In genomic region chr6:166007349-166008263, GRCh38 we compare ENCODE assay signal across 10 cellular contexts.
DNase-seq lines count a peak whose midpoint lies in the region; ATAC-seq, FAIRE-seq and TF ChIP-seq lines count a peak whose summit lies in the region.
"Had no signal": no experiment of that assay in that cellular context is flagged by ENCODE, and none has a peak within 500 bp of the region (broad histone marks: within the 10 kb centered on the region; RNA-seq: fewer than 3 reads in every experiment).

No MANE protein-coding gene starts in this region.

- intact Hi-C loops in kidney (cut with DNase I) (no loop called here), stomach (cut with DNase I; ENCODE audit: low total_unique reads) (no loop called here), natural killer cell (cut with micrococcal nuclease) (no loop called here)
- intact Hi-C loops in activated T-helper 1 cell treated with anti-CD3 and anti-CD28 coated beads, Interleukin-12 subunit alpha, Interleukin-12 subunit beta, Interleukin-2, Interleukin-4 antibody, amounts not matched to agents 30 ng/mL and 10 ng/mL and 1 ng/mL, durations not matched to agents 14 hours and 24 hours and 36 hours (cut with micrococcal nuclease) = loop anchor here (5.0 kb wide), 1 partner anchor 160 kb away; the partner anchor contains the start of gene TBXT

- 7 to 13% (median 10%) methylated on average over 17 to 18 of the region's 18 CpGs for WGBS in stomach, 5 donors

- H3K4me1 ChIP-seq in kidney (ENCODE audit: control insufficient read depth in 1 of 2, insufficient read depth in 1 of 2, low read depth in 1 of 2, low read length in 2 of 2) (peaks cover 10 to 11% of the 10 kb centered on the region in 2 donors), stomach (peaks cover 32 to 51% (median 45%) of the 10 kb centered on the region in 4 donors)
- H3K4me1 ChIP-seq: parathyroid adenoma had no signal

- H3K27ac ChIP-seq in kidney (ENCODE audit: low read depth in 2 of 2, low read length in 2 of 2) = no peak overlapping the region
- H3K27ac ChIP-seq in stomach = peak overlapping the region in 2 of 5 donors; percentile 81 to 89
- H3K27ac ChIP-seq: parathyroid adenoma had no signal

- H3K36me3 ChIP-seq in kidney (ENCODE audit: control insufficient read depth in 1 of 2, insufficient read depth in 2 of 2, low read length in 2 of 2) (no peaks in the 10 kb centered on the region), stomach (no peaks in the 10 kb centered on the region)

- no peak overlapping the region for H3K4me3 Mint-ChIP-seq in activated T-cell treated with anti-CD3 and anti-CD28 coated beads, Interleukin-2, amount 50 U/mL, for 24 hours
- H3K4me3 Mint-ChIP-seq in natural killer cell = no peak overlapping the region
- H3K4me3 Mint-ChIP-seq in activated T-helper 1 cell treated with anti-CD3 and anti-CD28 coated beads, Interleukin-12 subunit alpha, Interleukin-12 subunit beta, Interleukin-2, Interleukin-4 antibody, amounts not matched to agents 30 ng/mL and 10 ng/mL and 1 ng/mL, durations not matched to agents 14 hours and 24 hours and 36 hours = no peak overlapping the region

- ATAC-seq in natural killer cell = no peak

- POLR2A ChIA-PET in HEK293T (lab: Yijun Ruan, JAX) = interaction anchor here (0.6 to 1.9 kb wide), 4 partner anchors 20 to 23 kb away, joined by 3 to 12 read pairs (median 3); no protein-coding TSS in a partner anchor

- in situ Hi-C loops in astrocyte of the spinal cord (cut with HindIII; ENCODE audit: low sequenced_read_pairs) = no loop called here

- no peaks in the 10 kb centered on the region for H3K9me3 Mint-ChIP-seq in activated T-cell treated with anti-CD3 and anti-CD28 coated beads, Interleukin-2, amount 50 U/mL, for 24 hours
- H3K9me3 Mint-ChIP-seq in natural killer cell = no peaks in the 10 kb centered on the region
- H3K9me3 Mint-ChIP-seq in activated T-helper 1 cell treated with anti-CD3 and anti-CD28 coated beads, Interleukin-12 subunit alpha, Interleukin-12 subunit beta, Interleukin-2, Interleukin-4 antibody, amounts not matched to agents 30 ng/mL and 10 ng/mL and 1 ng/mL, durations not matched to agents 14 hours and 24 hours and 36 hours = no peaks in the 10 kb centered on the region

- TF ChIP-seq CTCF in astrocyte of the spinal cord (IDR thresholded peaks at IDR 0.05; ENCODE audit: low read depth, low read length) = no peak
- no peak for TF ChIP-seq CTCF in kidney (IDR thresholded peaks at IDR 0.05; ENCODE audit: borderline replicate concordance, extremely low read depth, insufficient read depth)
- no peak for TF ChIP-seq CTCF in stomach (IDR thresholded peaks at IDR 0.05)
- no peak for TF ChIP-seq CTCF in natural killer cell (IDR thresholded peaks at IDR 0.05)

- no peak for TF ChIP-seq POLR2A in stomach (IDR thresholded peaks at IDR 0.05)

- peaks cover 6 to 75% (median 48%) of the 10 kb centered on the region in 3 donors for H3K27me3 ChIP-seq in stomach

- DNase-seq in HEK293T (ENCODE audit: extremely low spot score) (no peak), astrocyte of the spinal cord (ENCODE audit: low read depth, low spot score) (peak; percentile 83), kidney (peak; percentile 88), stomach (peak; percentile 67), natural killer cell (no peak)
- no peak for DNase-seq in activated T-cell treated with anti-CD3 and anti-CD28 coated beads, Interleukin-2, amount 50 U/mL, for 24 hours
- no peak for DNase-seq in activated T-helper 1 cell treated with anti-CD3 and anti-CD28 coated beads, Interleukin-12 subunit alpha, Interleukin-12 subunit beta, Interleukin-2, Interleukin-4 antibody, amounts not matched to agents 30 ng/mL and 10 ng/mL and 1 ng/mL, durations not matched to agents 14 hours and 24 hours and 36 hours (ENCODE audit: low spot score)
- DNase-seq: activated CD8-positive, alpha-beta memory T cell treated with anti-CD3 and anti-CD28 coated beads, Interleukin-2, amount 50 U/mL, for 4 hours; KBM-7 had no signal

- no peak for TF ChIP-seq EP300 in stomach (IDR thresholded peaks at IDR 0.05)

- FAIRE-seq in kidney (lab: Jason Lieb, UNC) = no peak

- H3K27ac Mint-ChIP-seq in activated T-cell treated with anti-CD3 and anti-CD28 coated beads, Interleukin-2, amount 50 U/mL, for 24 hours = no peak overlapping the region
- no peak overlapping the region for H3K27ac Mint-ChIP-seq in natural killer cell
- H3K27ac Mint-ChIP-seq in activated T-helper 1 cell treated with anti-CD3 and anti-CD28 coated beads, Interleukin-12 subunit alpha, Interleukin-12 subunit beta, Interleukin-2, Interleukin-4 antibody, amounts not matched to agents 30 ng/mL and 10 ng/mL and 1 ng/mL, durations not matched to agents 14 hours and 24 hours and 36 hours = no peak overlapping the region

- CTCF ChIA-PET in HEK293T (lab: Yijun Ruan, JAX) = interaction anchor here (0.7 kb wide), 1 partner anchor 25 kb away, joined by 3 read pairs; no protein-coding TSS in a partner anchor

- H3K27me3 Mint-ChIP-seq in activated T-cell treated with anti-CD3 and anti-CD28 coated beads, Interleukin-2, amount 50 U/mL, for 24 hours = peaks cover 79% of the 10 kb centered on the region
- H3K27me3 Mint-ChIP-seq in natural killer cell (ENCODE audit: low read depth in 2 of 2) = peaks cover 54 to 69% of the 10 kb centered on the region in 2 donors
- H3K27me3 Mint-ChIP-seq in activated T-helper 1 cell treated with anti-CD3 and anti-CD28 coated beads, Interleukin-12 subunit alpha, Interleukin-12 subunit beta, Interleukin-2, Interleukin-4 antibody, amounts not matched to agents 30 ng/mL and 10 ng/mL and 1 ng/mL, durations not matched to agents 14 hours and 24 hours and 36 hours (ENCODE audit: insufficient read depth) = peaks cover 50% of the 10 kb centered on the region

- H3K9me3 ChIP-seq in kidney (ENCODE audit: control insufficient read depth in 1 of 2, low read length in 2 of 2) (no peaks in the 10 kb centered on the region), stomach (no peaks in the 10 kb centered on the region)

- H3K36me3 Mint-ChIP-seq in activated T-cell treated with anti-CD3 and anti-CD28 coated beads, Interleukin-2, amount 50 U/mL, for 24 hours (ENCODE audit: low read depth) = no peaks in the 10 kb centered on the region
- no peaks in the 10 kb centered on the region for H3K36me3 Mint-ChIP-seq in natural killer cell
- H3K36me3 Mint-ChIP-seq in activated T-helper 1 cell treated with anti-CD3 and anti-CD28 coated beads, Interleukin-12 subunit alpha, Interleukin-12 subunit beta, Interleukin-2, Interleukin-4 antibody, amounts not matched to agents 30 ng/mL and 10 ng/mL and 1 ng/mL, durations not matched to agents 14 hours and 24 hours and 36 hours (ENCODE audit: low read depth) = no peaks in the 10 kb centered on the region

- H3K4me3 ChIP-seq in astrocyte of the spinal cord (ENCODE audit: low read depth, low read length) = no peak overlapping the region
- H3K4me3 ChIP-seq in kidney (ENCODE audit: low read length in 2 of 2) = peak overlapping the region in 1 of 2 donors; percentile 61
- peak overlapping the region in 2 of 4 donors; percentile 37 to 39 for H3K4me3 ChIP-seq in stomach

- no peak overlapping the region for H3K9ac ChIP-seq in kidney (ENCODE audit: low read length in 2 of 2)
- H3K9ac ChIP-seq: parathyroid adenoma had no signal

- peaks cover 7% of the 10 kb centered on the region for H3K4me1 Mint-ChIP-seq in activated T-cell treated with anti-CD3 and anti-CD28 coated beads, Interleukin-2, amount 50 U/mL, for 24 hours (ENCODE audit: low read depth)
- H3K4me1 Mint-ChIP-seq in natural killer cell = no peaks in the 10 kb centered on the region
- no peaks in the 10 kb centered on the region for H3K4me1 Mint-ChIP-seq in activated T-helper 1 cell treated with anti-CD3 and anti-CD28 coated beads, Interleukin-12 subunit alpha, Interleukin-12 subunit beta, Interleukin-2, Interleukin-4 antibody, amounts not matched to agents 30 ng/mL and 10 ng/mL and 1 ng/mL, durations not matched to agents 14 hours and 24 hours and 36 hours (ENCODE audit: low read depth)

TF ChIP-seq in HEK293T, 16 proteins besides CTCF, POLR2A, EP300 and RAD21:
- TF ChIP-seq L3MBTL2 (conservative IDR thresholded peaks at IDR 0.05) (peak; percentile 51), TARDBP (IDR thresholded peaks at IDR 0.05) (no peak), PKNOX1 (IDR thresholded peaks at IDR 0.05) (no peak), FOXK2 (IDR thresholded peaks at IDR 0.05) (no peak), LEF1 (IDR thresholded peaks at IDR 0.05; ENCODE audit: borderline replicate concordance) (no peak), FOXM1 (IDR thresholded peaks at IDR 0.05; ENCODE audit: borderline replicate concordance) (no peak)

Comparison
In these comparisons a context has a peak if more than half of its experiments do, and no peak if none do; other contexts are left out.
1. DNase-seq: peak in astrocyte of the spinal cord (single experiment), kidney (single experiment) and stomach (single experiment); none in HEK293T (single experiment), activated T-cell treated with anti-CD3 and anti-CD28 coated beads, Interleukin-2, amount 50 U/mL, for 24 hours (single experiment), natural killer cell (single experiment) and activated T-helper 1 cell treated with anti-CD3 and anti-CD28 coated beads, Interleukin-12 subunit alpha, Interleukin-12 subunit beta, Interleukin-2, Interleukin-4 antibody, amounts not matched to agents 30 ng/mL and 10 ng/mL and 1 ng/mL, durations not matched to agents 14 hours and 24 hours and 36 hours (single experiment).